Comparison of ENCODE assay signal across 8 cellular contexts in the genomic region with DNA sequence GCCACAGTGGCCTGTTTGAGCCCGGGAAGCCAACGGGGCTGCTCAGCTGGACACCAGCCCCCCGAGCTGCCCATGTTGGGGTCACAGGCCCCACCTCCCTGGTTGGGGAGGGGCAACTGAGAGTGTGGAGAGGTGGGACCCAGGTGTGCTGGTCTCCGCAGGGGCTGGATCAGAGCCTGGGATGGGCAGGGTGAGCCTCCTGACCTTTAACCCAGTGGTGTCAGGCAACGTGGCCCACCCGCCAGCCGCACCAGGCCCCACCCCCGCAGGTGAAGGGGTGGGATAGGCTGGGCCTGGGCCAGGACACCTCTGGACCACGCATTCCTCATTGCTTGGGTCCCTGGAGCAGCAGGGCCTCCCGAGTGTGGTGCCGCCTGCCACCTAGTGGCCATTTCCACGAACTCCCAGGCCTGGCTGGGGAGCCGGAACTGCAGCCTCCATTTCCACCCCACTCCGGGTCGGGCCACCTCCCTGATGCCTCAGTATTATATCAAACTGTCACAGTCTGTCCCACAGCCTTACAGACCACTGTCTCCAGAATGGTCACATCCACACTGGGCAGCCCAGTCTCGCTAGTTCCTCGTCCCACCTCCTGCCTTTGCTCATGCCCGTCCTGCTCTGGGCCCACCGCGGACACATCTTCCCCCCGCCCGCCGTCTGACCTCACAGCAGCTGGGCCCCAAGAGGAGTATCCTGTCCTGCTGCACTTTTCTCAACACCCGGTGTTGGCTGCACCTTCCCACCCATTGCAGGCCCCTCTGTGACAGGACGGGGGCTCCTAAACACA. TPM values are rescaled to one million over a fixed set of nuclear protein-coding genes. Genes with fewer than 3 reads are reported as not detected.
DNase-seq lines count a peak whose midpoint lies in the region; ATAC-seq and TF ChIP-seq lines count a peak whose summit lies in the region.

No MANE protein-coding gene starts in this region.

- no peak overlapping the region for H3K27ac ChIP-seq in CD4-positive, alpha-beta T cell (ENCODE audit: low read depth, low read length)

- TF ChIP-seq CTCF in CD4-positive, alpha-beta T cell (IDR thresholded peaks at IDR 0.05) = peak; percentile 82

- H3K27ac Mint-ChIP-seq in CD4-positive, alpha-beta T cell = no peak overlapping the region

- DNase-seq in CD4-positive, alpha-beta T cell = peak; percentile 66 to 80 (median 72)
- peak; percentile 86 for DNase-seq in NCI-H2227 (lab: John Stamatoyannopoulos, UW; ENCODE audit: unreplicated experiment)
- DNase-seq in activated CD4-positive, alpha-beta T cell treated with anti-CD3 and anti-CD28 coated beads for 4 hours = peak; percentile 71 to 77
- DNase-seq in cerebellum (ENCODE audit: low spot score) = peak; percentile 78
- DNase-seq in left lobe of liver (ENCODE audit: low spot score) = peak; percentile 75
- peak; percentile 75 to 76 for DNase-seq in stimulated activated CD4-positive, alpha-beta T cell treated with anti-CD3 and anti-CD28 coated beads, Interleukin-2, amount 100 ng/mL, for 48 hours
- no peak for DNase-seq in mesenteric fat pad (ENCODE audit: low spot score)

- CTCF ChIA-PET in CD4-positive, alpha-beta T cell (lab: Charles Lee) = no interaction called here

- H3K36me3 Mint-ChIP-seq in CD4-positive, alpha-beta T cell (ENCODE audit: low read depth) = no peaks in the 10 kb centered on the region

- no peaks in the 10 kb centered on the region for H3K27me3 Mint-ChIP-seq in CD4-positive, alpha-beta T cell

- H3K27me3 ChIP-seq in CD4-positive, alpha-beta T cell (ENCODE audit: control insufficient read depth, insufficient read depth, low read length) = no peaks in the 10 kb centered on the region

- H3K4me3 Mint-ChIP-seq in CD4-positive, alpha-beta T cell = no peak overlapping the region

- ATAC-seq in CD4-positive, alpha-beta T cell (ENCODE audit: poor library complexity) = peak; percentile 100
- ATAC-seq in GM21737 (IDR thresholded peaks at IDR 0.05; ENCODE audit: unreplicated experiment) (peak; percentile 50), left lobe of liver (peak; percentile 90)

- no peaks in the 10 kb centered on the region for H3K9me3 Mint-ChIP-seq in CD4-positive, alpha-beta T cell

- POLR2A ChIA-PET in CD4-positive, alpha-beta T cell (lab: Charles Lee) = interaction anchor here (1.0 kb wide), 1 partner anchor 13 kb away, joined by 3 read pairs; a partner anchor contains a TSS

- no peaks in the 10 kb centered on the region for H3K4me1 Mint-ChIP-seq in CD4-positive, alpha-beta T cell (ENCODE audit: low read depth)

- no peaks in the 10 kb centered on the region for H3K9me3 ChIP-seq in CD4-positive, alpha-beta T cell (ENCODE audit: control insufficient read depth, low read length)

- intact Hi-C loops in CD4-positive, alpha-beta T cell (cut with DNase I, micrococcal nuclease) = loop anchor here (1.0 to 5.0 kb wide), 3 partner anchors 150 to 235 kb away; a partner anchor contains a TSS

RNA-seq across cellular contexts. Expression of a gene that starts 13.3 kb away (rescaled TPM):
- 100 to 1,000 TPM; 108 to 109 TPM for total RNA-seq in CD4-positive, alpha-beta T cell
- total RNA-seq in cerebellum (173 TPM), left lobe of liver (35.1 TPM), mesenteric fat pad (81.3 TPM)

Comparison
In these comparisons a context has a peak if more than half of its experiments do, and no peak if none do; other contexts are left out.
1. ATAC-seq: peak in every context shown above with its lines; median percentile 100 in CD4-positive, alpha-beta T cell; 90 in left lobe of liver; 50 in GM21737.